10 cellular contexts compared by ENCODE assay signal in the genomic region with DNA sequence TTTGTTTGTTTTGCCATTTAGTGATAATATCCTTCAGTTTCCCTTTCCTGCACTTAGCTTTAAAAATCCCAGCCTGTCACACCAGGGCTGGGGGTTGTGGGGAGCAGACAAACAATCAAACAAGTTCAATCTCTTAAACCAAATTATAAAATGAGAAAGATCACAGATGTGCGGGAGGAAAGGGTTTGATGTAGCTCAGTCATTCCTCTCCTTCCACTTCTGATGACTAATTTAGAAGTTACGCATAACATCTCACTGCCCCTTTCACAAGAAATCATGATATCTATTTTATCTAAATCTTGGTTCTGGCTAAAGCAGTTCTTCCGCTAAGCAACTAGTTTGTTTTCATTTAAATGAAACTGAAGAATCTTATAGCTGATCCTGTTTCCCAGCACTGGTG. TPM values are rescaled to one million over a fixed set of nuclear protein-coding genes. Genes with fewer than 3 reads are reported as not detected.
DNase-seq lines count a peak whose midpoint lies in the region; TF ChIP-seq lines count a peak whose summit lies in the region.
"Had no signal": no experiment of that assay in that cellular context is flagged by ENCODE, and none has a peak within 500 bp of the region (broad histone marks: within the 10 kb centered on the region; RNA-seq: fewer than 3 reads in every experiment).

No MANE protein-coding gene starts in this region.

- H3K27ac Mint-ChIP-seq in activated T-cell treated with anti-CD3 and anti-CD28 coated beads, Interleukin-2, amount 50 U/mL, for 24 hours: peak overlapping the region; percentile 100

- TF ChIP-seq EP300 in sigmoid colon (IDR thresholded peaks at IDR 0.05): no peak

- H3K27me3 ChIP-seq in effector memory CD4-positive, alpha-beta T cell (replicated peaks; ENCODE audit: control insufficient read depth, insufficient read depth, low read length, poor library complexity, severe bottlenecking): no peaks in the 10 kb centered on the region
- H3K27me3 ChIP-seq in sigmoid colon: no peaks in the 10 kb centered on the region
- H3K27me3 ChIP-seq: MG63 had no signal

- TF ChIP-seq POLR2A in sigmoid colon (IDR thresholded peaks at IDR 0.05): no peak

- no peak overlapping the region for H3K4me3 ChIP-seq in effector memory CD4-positive, alpha-beta T cell (ENCODE audit: insufficient read depth, low read depth, low read length, poor library complexity, severe bottlenecking)
- no peak overlapping the region for H3K4me3 ChIP-seq in sigmoid colon
- H3K4me3 ChIP-seq: MG63 had no signal

- no peaks in the 10 kb centered on the region for H3K4me1 ChIP-seq in effector memory CD4-positive, alpha-beta T cell (ENCODE audit: control insufficient read depth, insufficient read depth, low read length, poor library complexity, severe bottlenecking)
- no peaks in the 10 kb centered on the region for H3K4me1 ChIP-seq in sigmoid colon

- intact Hi-C loops in sigmoid colon (cut with DNase I): loop anchor here (10.0 kb wide), 1 partner anchor 97 kb away; no protein-coding TSS in a partner anchor

- H3K27me3 Mint-ChIP-seq in activated T-cell treated with anti-CD3 and anti-CD28 coated beads, Interleukin-2, amount 50 U/mL, for 24 hours: peaks cover 3% of the 10 kb centered on the region

- H3K36me3 Mint-ChIP-seq in activated T-cell treated with anti-CD3 and anti-CD28 coated beads, Interleukin-2, amount 50 U/mL, for 24 hours (ENCODE audit: low read depth): peaks cover 5% of the 10 kb centered on the region

- no peak overlapping the region for H3K27ac ChIP-seq in effector memory CD4-positive, alpha-beta T cell (ENCODE audit: insufficient read depth, low read length, poor library complexity, severe bottlenecking)
- no peak overlapping the region for H3K27ac ChIP-seq in sigmoid colon

- peaks cover 12% of the 10 kb centered on the region for H3K9me3 Mint-ChIP-seq in activated T-cell treated with anti-CD3 and anti-CD28 coated beads, Interleukin-2, amount 50 U/mL, for 24 hours

- H3K9me3 ChIP-seq in effector memory CD4-positive, alpha-beta T cell (ENCODE audit: control insufficient read depth, low read length): no peaks in the 10 kb centered on the region
- H3K9me3 ChIP-seq in sigmoid colon: no peaks in the 10 kb centered on the region

- WGBS in sigmoid colon, 2 donors: 76 to 84% methylated on average over 3 of the region's 3 CpGs

- H3K4me1 Mint-ChIP-seq in activated T-cell treated with anti-CD3 and anti-CD28 coated beads, Interleukin-2, amount 50 U/mL, for 24 hours (ENCODE audit: low read depth): peaks cover 53% of the 10 kb centered on the region

- no peak for TF ChIP-seq CTCF in sigmoid colon (IDR thresholded peaks at IDR 0.05)

- H3K4me3 Mint-ChIP-seq in activated T-cell treated with anti-CD3 and anti-CD28 coated beads, Interleukin-2, amount 50 U/mL, for 24 hours: peak overlapping the region; percentile 65

- DNase-seq in stimulated activated naive CD4-positive, alpha-beta T cell treated with Interleukin-2 at 50 U/mL for 16 hours (lab: John Stamatoyannopoulos, UW): peak; percentile 4
- DNase-seq in stimulated activated naive CD4-positive, alpha-beta T cell (lab: John Stamatoyannopoulos, UW): no peak
- DNase-seq in activated T-cell treated with anti-CD3 and anti-CD28 coated beads, Interleukin-2, amount 50 U/mL, for 24 hours: no peak
- DNase-seq in fibroblast of the conjunctiva (ENCODE audit: low read depth) (peak; percentile 67), KG1 (lab: John Stamatoyannopoulos, UW) (no peak), sigmoid colon (no peak), mesenteric fat pad (ENCODE audit: low spot score) (no peak)
- DNase-seq in effector memory CD4-positive, alpha-beta T cell: no peak
- DNase-seq: COR-L47, MG63 had no signal

- H3K36me3 ChIP-seq in effector memory CD4-positive, alpha-beta T cell (ENCODE audit: control insufficient read depth, insufficient read depth, low read length): no peaks in the 10 kb centered on the region
- no peaks in the 10 kb centered on the region for H3K36me3 ChIP-seq in sigmoid colon
- H3K36me3 ChIP-seq: MG63 had no signal

RNA-seq across cellular contexts. Expression of a gene that starts 34.1 kb away (rescaled TPM):
- 10 to 100 TPM; 34.8 to 62.9 (median 55.0) TPM for total RNA-seq in sigmoid colon
- polyA plus RNA-seq in sigmoid colon: 10 to 100 TPM; 12.5 to 18.1 (median 12.6) TPM
- total RNA-seq in mesenteric fat pad: 48.0 TPM

Comparison
In these comparisons a context has a peak if more than half of its experiments do, and no peak if none do; other contexts are left out.
1. DNase-seq: peak in stimulated activated naive CD4-positive, alpha-beta T cell treated with Interleukin-2 at 50 U/mL for 16 hours (single experiment) and fibroblast of the conjunctiva (single experiment); none in stimulated activated naive CD4-positive, alpha-beta T cell (0 of 6), activated T-cell treated with anti-CD3 and anti-CD28 coated beads, Interleukin-2, amount 50 U/mL, for 24 hours (single experiment), effector memory CD4-positive, alpha-beta T cell (0 of 3), KG1 (single experiment), sigmoid colon (single experiment) and mesenteric fat pad (single experiment).